Comparison of ENCODE assay signal across 23 cellular contexts in genomic region chr6:68649669-68650068, GRCh38.
"Had no signal": no experiment of that assay in that cellular context is flagged by ENCODE, and none has a peak within 500 bp of the region (broad histone marks: within the 10 kb centered on the region; RNA-seq: fewer than 3 reads in every experiment).

No MANE protein-coding gene starts in this region.

- H3K4me1 ChIP-seq: parathyroid adenoma had no signal

- H3K27me3 ChIP-seq: hepatocyte, suprapubic skin, tibial nerve had no signal

- H3K27ac ChIP-seq: brain microvascular endothelial cell, hepatocyte, parathyroid adenoma, suprapubic skin, tibial nerve had no signal

- H3K36me3 ChIP-seq: brain microvascular endothelial cell, suprapubic skin, tibial nerve had no signal

- DNase-seq: activated CD4-positive, alpha-beta T cell treated with anti-CD3 and anti-CD28 coated beads, Interleukin-2, amount 10 ng/mL, durations not matched to agents 24 days and 14 days; activated CD8-positive, alpha-beta memory T cell treated with anti-CD3 and anti-CD28 coated beads, Interleukin-2, amount 10 ng/mL, durations not matched to agents 7 days and 5 days; activated CD8-positive, alpha-beta T cell treated with anti-CD3 and anti-CD28 coated beads for 36 hours; activated gamma-delta T cell treated with Interleukin-2 at 50 U/mL for 16 hours; brain microvascular endothelial cell; dermis blood vessel endothelial cell; effector memory CD4-positive, alpha-beta T cell; foreskin melanocyte; glutamatergic neuron; islet precursor cell; left colon; mucosa of descending colon; nephron progenitor cell; nucleus accumbens; right cardiac atrium; stimulated activated CD4-positive, alpha-beta T cell treated with anti-CD3 and anti-CD28 coated beads, Interleukin-4, amount 100 ng/mL, for 24 hours; stimulated activated naive CD8-positive, alpha-beta T cell treated with anti-CD3 and anti-CD28 coated beads, Interleukin-15, amount 100 ng/mL, for 72 hours had no signal

- ATAC-seq: activated CD4-positive, CD25-positive, alpha-beta regulatory T cell treated with anti-CD3 and anti-CD28 coated beads, Interleukin-2, amount 50 U/mL, for 24 hours; activated CD8-positive, alpha-beta memory T cell treated with anti-CD3 and anti-CD28 coated beads, Interleukin-2, amount 10 ng/mL, durations not matched to agents 7 days and 5 days; activated CD8-positive, alpha-beta T cell treated with anti-CD3 and anti-CD28 coated beads for 36 hours; esophagus mucosa; left colon; mucosa of descending colon; right cardiac atrium; stimulated activated naive CD8-positive, alpha-beta T cell treated with anti-CD3 and anti-CD28 coated beads, Interleukin-15, amount 100 ng/mL, for 72 hours had no signal

- H3K4me3 ChIP-seq: hepatocyte, mucosa of descending colon, suprapubic skin, tibial nerve had no signal

- H3K9me3 ChIP-seq: mucosa of descending colon, suprapubic skin, tibial nerve had no signal
